ENCODE assay signal across 1 cellular context in genomic region chr16:89921699-89922476, GRCh38.
A peak's percentile ranks its signal among the peaks of the same experiment; 100 is the strongest.
TF ChIP-seq lines count a peak whose summit lies in the region.

No MANE protein-coding gene starts in this region.

TF ChIP-seq in K562, 482 proteins besides CTCF, POLR2A, EP300 and RAD21 (continued from another document):
- TF ChIP-seq ZBTB40 (IDR thresholded peaks at IDR 0.05) (0 out of 2 replicates have a peak, but pooled peaks have one; percentile 25), ZBTB40 (CRISPR knock-in tag; IDR thresholded peaks at IDR 0.05) (no peak), MEF2A (IDR thresholded peaks at IDR 0.05; ENCODE audit: control insufficient read depth, low read depth, low read length) (no peak), SMAD4 (CRISPR knock-in tag; conservative IDR thresholded peaks at IDR 0.05) (0 out of 2 replicates have a peak, but pooled peaks have one; percentile 32), ETV1 (tag; conservative IDR thresholded peaks at IDR 0.05; ENCODE audit: low read depth) (peak; percentile 27; the same call in 1 of the 2 replicates), ZNF696 (CRISPR knock-in tag; conservative IDR thresholded peaks at IDR 0.05) (no peak), PTRF (tag; IDR thresholded peaks at IDR 0.05) (no peak), ZBTB7A (IDR thresholded peaks at IDR 0.05; ENCODE audit: borderline replicate concordance, control insufficient read depth, low read depth, low read length) (peak; percentile 90), ZNF316 (IDR thresholded peaks at IDR 0.05) (peak; percentile 73), RNF2 (IDR thresholded peaks at IDR 0.05) (no peak), MNT (conservative IDR thresholded peaks at IDR 0.05) (0 out of 4 replicates have a peak, but pooled peaks have one; percentile 18 to 27), CREM (IDR thresholded peaks at IDR 0.05; ENCODE audit: low read depth) (0 out of 2 replicates have a peak, but pooled peaks have one; percentile 11), ZBTB11 (CRISPR knock-in tag; IDR thresholded peaks at IDR 0.05) (no peak), POLR2B (IDR thresholded peaks at IDR 0.05; ENCODE audit: low read depth, partially characterized antibody) (peak; percentile 72), MTA3 (IDR thresholded peaks at IDR 0.05; ENCODE audit: borderline replicate concordance) (peak; percentile 64; the same call in 1 of the 2 replicates)
- TF ChIP-seq, protein P1, sequence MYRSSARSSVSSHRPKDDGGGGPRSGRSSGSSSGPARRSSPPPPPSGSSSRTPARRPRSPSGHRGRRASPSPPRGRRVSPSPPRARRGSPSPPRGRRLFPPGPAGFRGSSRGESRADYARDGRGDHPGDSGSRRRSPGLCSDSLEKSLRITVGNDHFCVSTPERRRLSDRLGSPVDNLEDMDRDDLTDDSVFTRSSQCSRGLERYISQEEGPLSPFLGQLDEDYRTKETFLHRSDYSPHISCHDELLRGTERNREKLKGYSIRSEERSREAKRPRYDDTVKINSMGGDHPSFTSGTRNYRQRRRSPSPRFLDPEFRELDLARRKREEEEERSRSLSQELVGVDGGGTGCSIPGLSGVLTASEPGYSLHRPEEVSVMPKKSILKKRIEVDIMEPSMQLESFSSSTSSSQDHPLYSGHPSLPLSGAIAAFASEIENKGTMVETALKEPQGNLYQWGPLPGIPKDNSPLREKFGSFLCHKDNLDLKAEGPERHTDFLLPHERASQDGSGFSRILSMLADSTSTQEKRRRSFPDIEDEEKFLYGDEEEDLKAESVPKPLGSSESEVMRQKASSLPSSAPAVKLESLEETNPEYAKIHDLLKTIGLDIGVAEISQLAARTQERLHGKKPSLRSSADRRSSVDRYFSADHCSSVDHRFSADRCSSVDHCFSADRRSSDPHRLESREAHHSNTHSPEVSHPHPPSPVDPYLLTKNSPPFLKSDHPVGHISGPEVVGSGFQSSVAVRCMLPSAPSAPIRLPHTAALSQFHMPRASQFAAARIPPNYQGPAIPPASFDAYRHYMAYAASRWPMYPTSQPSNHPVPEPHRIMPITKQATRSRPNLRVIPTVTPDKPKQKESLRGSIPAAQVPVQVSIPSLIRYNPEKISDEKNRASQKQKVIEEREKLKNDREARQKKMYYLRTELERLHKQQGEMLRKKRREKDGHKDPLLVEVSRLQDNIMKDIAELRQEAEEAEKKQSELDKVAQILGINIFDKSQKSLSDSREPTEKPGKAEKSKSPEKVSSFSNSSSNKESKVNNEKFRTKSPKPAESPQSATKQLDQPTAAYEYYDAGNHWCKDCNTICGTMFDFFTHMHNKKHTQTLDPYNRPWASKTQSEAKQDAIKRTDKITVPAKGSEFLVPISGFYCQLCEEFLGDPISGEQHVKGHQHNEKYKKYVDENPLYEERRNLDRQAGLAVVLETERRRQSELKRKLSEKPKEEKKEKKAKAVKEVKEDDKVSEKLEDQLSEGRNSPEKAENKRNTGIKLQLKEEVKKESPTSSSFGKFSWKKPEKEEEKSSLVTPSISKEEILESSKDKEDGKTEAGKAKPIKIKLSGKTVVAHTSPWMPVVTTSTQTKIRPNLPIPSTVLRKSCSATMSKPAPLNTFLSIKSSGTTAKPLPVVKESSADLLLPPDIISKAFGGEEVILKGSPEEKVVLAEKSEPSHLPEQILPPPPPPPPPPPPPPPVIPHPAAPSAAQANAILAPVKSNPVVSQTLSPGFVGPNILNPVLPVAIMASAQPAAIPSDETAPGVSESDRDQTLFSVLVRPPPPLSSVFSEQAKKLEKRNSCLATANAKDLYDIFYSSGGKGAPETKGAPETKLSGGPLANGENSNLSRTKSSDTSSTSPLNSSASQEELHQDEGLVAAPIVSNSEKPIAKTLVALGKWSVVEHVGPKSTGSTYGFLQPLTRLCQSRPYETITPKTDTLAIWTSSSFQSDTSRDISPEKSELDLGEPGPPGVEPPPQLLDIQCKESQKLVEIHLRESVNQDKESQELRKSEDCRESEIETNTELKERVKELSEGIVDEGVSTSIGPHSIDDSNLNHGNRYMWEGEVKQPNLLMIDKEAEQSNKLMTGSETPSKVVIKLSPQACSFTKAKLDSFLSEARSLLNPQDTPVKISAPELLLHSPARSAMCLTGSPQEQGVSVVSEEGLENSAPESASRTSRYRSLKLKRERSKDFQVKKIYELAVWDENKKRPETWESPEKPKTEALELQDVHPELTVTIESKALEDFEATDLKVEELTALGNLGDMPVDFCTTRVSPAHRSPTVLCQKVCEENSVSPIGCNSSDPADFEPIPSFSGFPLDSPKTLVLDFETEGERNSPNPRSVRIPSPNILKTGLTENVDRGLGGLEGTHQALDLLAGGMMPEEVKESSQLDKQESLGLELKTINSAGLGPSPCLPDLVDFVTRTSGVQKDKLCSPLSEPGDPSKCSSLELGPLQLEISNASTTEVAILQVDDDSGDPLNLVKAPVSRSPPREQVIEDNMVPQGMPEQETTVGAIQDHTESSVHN (IDR thresholded peaks at IDR 0.05; ENCODE audit: borderline replicate concordance in 1 of 2, low read depth in 1 of 2), result no peak
- TF ChIP-seq, protein P2, sequence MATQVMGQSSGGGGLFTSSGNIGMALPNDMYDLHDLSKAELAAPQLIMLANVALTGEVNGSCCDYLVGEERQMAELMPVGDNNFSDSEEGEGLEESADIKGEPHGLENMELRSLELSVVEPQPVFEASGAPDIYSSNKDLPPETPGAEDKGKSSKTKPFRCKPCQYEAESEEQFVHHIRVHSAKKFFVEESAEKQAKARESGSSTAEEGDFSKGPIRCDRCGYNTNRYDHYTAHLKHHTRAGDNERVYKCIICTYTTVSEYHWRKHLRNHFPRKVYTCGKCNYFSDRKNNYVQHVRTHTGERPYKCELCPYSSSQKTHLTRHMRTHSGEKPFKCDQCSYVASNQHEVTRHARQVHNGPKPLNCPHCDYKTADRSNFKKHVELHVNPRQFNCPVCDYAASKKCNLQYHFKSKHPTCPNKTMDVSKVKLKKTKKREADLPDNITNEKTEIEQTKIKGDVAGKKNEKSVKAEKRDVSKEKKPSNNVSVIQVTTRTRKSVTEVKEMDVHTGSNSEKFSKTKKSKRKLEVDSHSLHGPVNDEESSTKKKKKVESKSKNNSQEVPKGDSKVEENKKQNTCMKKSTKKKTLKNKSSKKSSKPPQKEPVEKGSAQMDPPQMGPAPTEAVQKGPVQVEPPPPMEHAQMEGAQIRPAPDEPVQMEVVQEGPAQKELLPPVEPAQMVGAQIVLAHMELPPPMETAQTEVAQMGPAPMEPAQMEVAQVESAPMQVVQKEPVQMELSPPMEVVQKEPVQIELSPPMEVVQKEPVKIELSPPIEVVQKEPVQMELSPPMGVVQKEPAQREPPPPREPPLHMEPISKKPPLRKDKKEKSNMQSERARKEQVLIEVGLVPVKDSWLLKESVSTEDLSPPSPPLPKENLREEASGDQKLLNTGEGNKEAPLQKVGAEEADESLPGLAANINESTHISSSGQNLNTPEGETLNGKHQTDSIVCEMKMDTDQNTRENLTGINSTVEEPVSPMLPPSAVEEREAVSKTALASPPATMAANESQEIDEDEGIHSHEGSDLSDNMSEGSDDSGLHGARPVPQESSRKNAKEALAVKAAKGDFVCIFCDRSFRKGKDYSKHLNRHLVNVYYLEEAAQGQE (CRISPR knock-in tag; IDR thresholded peaks at IDR 0.05; ENCODE audit: low read depth), result no peak
